In the genomic region with DNA sequence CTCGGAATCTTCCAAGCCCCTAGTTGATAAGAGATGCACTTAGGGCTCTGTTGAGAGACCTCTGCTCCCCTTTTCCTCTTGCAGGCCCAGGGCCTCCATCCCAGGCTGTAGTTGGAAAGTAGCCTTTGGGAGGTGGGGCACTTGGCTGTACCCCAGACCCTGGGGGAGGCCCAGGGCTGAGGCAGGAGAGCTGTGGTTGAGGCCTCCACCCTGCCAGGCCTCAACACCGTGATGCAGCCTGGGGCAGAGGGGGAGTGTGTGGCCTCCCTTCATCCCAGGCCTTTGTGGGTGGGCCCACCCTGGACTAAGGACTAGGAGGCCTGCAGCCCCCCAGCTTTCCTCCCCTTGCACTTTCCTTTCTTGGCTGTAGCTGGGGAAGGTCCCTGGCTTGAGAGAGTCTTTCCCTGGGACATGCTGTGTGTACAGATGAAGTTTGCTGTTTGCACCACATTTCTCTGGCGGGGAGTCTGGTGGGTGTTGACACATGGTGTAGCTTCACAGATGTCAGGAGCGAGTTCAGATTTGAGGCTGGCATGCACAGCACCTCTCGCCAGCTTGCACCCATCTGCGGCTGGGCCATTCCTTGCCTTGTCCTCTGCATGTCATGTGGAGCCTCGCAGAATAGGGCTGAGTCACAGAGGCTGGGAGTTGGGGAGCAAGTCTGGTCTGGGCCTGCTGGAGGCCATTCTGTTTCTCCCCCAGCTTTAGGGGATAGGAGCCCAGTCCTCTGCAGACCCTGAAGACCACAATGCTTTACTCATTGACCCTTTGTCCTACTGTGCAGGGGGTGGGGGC, we compare ENCODE assay signal across 8 cellular contexts. TPM values are rescaled to one million over a fixed set of nuclear protein-coding genes. Genes with fewer than 3 reads are reported as not detected.
A peak's percentile ranks its signal among the peaks of the same experiment; 100 is the strongest.
DNase-seq lines count a peak whose midpoint lies in the region; ATAC-seq and TF ChIP-seq lines count a peak whose summit lies in the region.

No MANE protein-coding gene starts in this region.

- no peak for TF ChIP-seq CTCF in fibroblast of villous mesenchyme (IDR thresholded peaks at IDR 0.05; ENCODE audit: insufficient read depth, low read depth, low read length)

- ATAC-seq in HG03135 (IDR thresholded peaks at IDR 0.05; ENCODE audit: unreplicated experiment): no peak

- H3K27ac ChIP-seq in skin epidermis: peak overlapping the region in 17 of 21 experiments; percentile 4 to 78 (median 57)

- H3K4me3 ChIP-seq in fibroblast of villous mesenchyme (ENCODE audit: low read depth, low read length): no peak overlapping the region
- H3K4me3 ChIP-seq in skin epidermis: no peak overlapping the region

- peak; percentile 14 for DNase-seq in DMS 273 treated with DMSO at 0.1 percent for 48 hours (lab: John Stamatoyannopoulos, UW)
- DNase-seq in NCI-H69 (lab: John Stamatoyannopoulos, UW): peak; percentile 46
- DNase-seq in fibroblast of villous mesenchyme (ENCODE audit: low read depth): peak; percentile 51
- no peak for DNase-seq in SHP77 (lab: John Stamatoyannopoulos, UW)
- DNase-seq in stimulated activated CD4-positive, alpha-beta T cell treated with anti-CD3 and anti-CD28 coated beads, Interleukin-4, amount 100 ng/mL, for 1 hour: no peak
- DNase-seq in glomerular visceral epithelial cell (ENCODE audit: extremely low spot score): no peak

RNA-seq across cellular contexts. Expression of a gene that starts 13.7 kb away (rescaled TPM):
- total RNA-seq in fibroblast of villous mesenchyme: 30.9 and 48.8 TPM in 2 replicates

RNA-seq across cellular contexts. Expression of a gene that starts 30.0 kb away (rescaled TPM):
- 9.7 and 11.2 TPM in 2 replicates for total RNA-seq in fibroblast of villous mesenchyme

RNA-seq across cellular contexts. Expression of a gene that starts 56.3 kb away (rescaled TPM):
- 3.9 and 7.1 TPM in 2 replicates for total RNA-seq in fibroblast of villous mesenchyme

Comparison
In these comparisons a context has a peak if more than half of its experiments do, and no peak if none do; other contexts are left out.
1. DNase-seq: peak in DMS 273 treated with DMSO at 0.1 percent for 48 hours (single experiment), NCI-H69 (single experiment) and fibroblast of villous mesenchyme (single experiment); none in SHP77 (0 of 2), stimulated activated CD4-positive, alpha-beta T cell treated with anti-CD3 and anti-CD28 coated beads, Interleukin-4, amount 100 ng/mL, for 1 hour (single experiment) and glomerular visceral epithelial cell (single experiment).